14 cellular contexts compared by ENCODE assay signal in genomic region chr10:114604357-114605129, GRCh38. TPM values are rescaled to one million over a fixed set of nuclear protein-coding genes. Genes with fewer than 3 reads are reported as not detected.
DNase-seq lines count a peak whose midpoint lies in the region; ATAC-seq and TF ChIP-seq lines count a peak whose summit lies in the region.
"Had no signal": no experiment of that assay in that cellular context is flagged by ENCODE, and none has a peak within 500 bp of the region (broad histone marks: within the 10 kb centered on the region; RNA-seq: fewer than 3 reads in every experiment).

No MANE protein-coding gene starts in this region.

- in situ Hi-C loops in Caki2 (cut with HindIII; ENCODE audit: low pct_unique_long_range_greater_than_20kb, low sequenced_read_pairs) (no loop called here), ACHN (cut with HindIII; ENCODE audit: low pct_ligation_motif_present, low pct_unique_long_range_greater_than_20kb, low sequenced_read_pairs) (no loop called here)

- DNase-seq in Caki2 (ENCODE audit: low read depth), result peak; percentile 43
- DNase-seq in fibroblast of gingiva (ENCODE audit: low read depth), result peak; percentile 17
- no peak for DNase-seq in ACHN
- no peak for DNase-seq in DMS79 (lab: John Stamatoyannopoulos, UW)
- DNase-seq in activated naive CD4-positive, alpha-beta T cell treated with anti-CD3 and anti-CD28 coated beads, Interleukin-2, amount 50 U/mL, for 16 hours, result no peak
- DNase-seq in cortex of kidney (lab: John Stamatoyannopoulos, UW), result no peak
- DNase-seq: activated CD4-positive, alpha-beta T cell treated with anti-CD3 and anti-CD28 coated beads for 4 hours; activated T-cell treated with anti-CD3 and anti-CD28 coated beads, Interleukin-2, amount 50 U/mL, for 48 hours; NCI-H526 treated with DMSO at 0.1 percent for 48 hours; posterior cingulate gyrus; RPMI8226; testis had no signal

- H3K4me1 Mint-ChIP-seq in nephron, result peaks cover 18% of the 10 kb centered on the region

- H3K9me3 Mint-ChIP-seq in nephron, result no peaks in the 10 kb centered on the region

- H3K27me3 Mint-ChIP-seq in nephron (ENCODE audit: low read depth), result no peaks in the 10 kb centered on the region

- no peaks in the 10 kb centered on the region for H3K36me3 Mint-ChIP-seq in nephron (ENCODE audit: low read depth)

- peak overlapping the region; percentile 42 to 85 (median 57) for H3K27ac Mint-ChIP-seq in nephron

- no peak overlapping the region for H3K4me3 Mint-ChIP-seq in nephron

- TF ChIP-seq CTCF in nephron (IDR thresholded peaks at IDR 0.05; ENCODE audit: unreplicated experiment in 3 of 3), result no peak

- peak; percentile 8 for ATAC-seq in HG03354 (IDR thresholded peaks at IDR 0.05; ENCODE audit: poor library complexity, severe bottlenecking, unreplicated experiment)

RNA-seq across cellular contexts. Expression of gene ABLIM1, which starts 53.5 kb away (rescaled TPM):
- 2.2 and 2.6 TPM in 2 replicates for total RNA-seq in Caki2 (2014; rRNA removed; shearing (Covaris generic); ENCODE audit: low replicate concordance)

Comparison
In these comparisons a context has a peak if more than half of its experiments do, and no peak if none do; other contexts are left out.
1. DNase-seq: peak in Caki2 (single experiment) and fibroblast of gingiva (single experiment); none in ACHN (single experiment), DMS79 (single experiment), activated naive CD4-positive, alpha-beta T cell treated with anti-CD3 and anti-CD28 coated beads, Interleukin-2, amount 50 U/mL, for 16 hours (single experiment) and cortex of kidney (single experiment).